In genomic region chr2:191213333-191213732, GRCh38 we compare ENCODE assay signal across 1 cellular context.
TF ChIP-seq lines count a peak whose summit lies in the region.

No MANE protein-coding gene starts in this region.

TF ChIP-seq in SK-N-SH, 30 proteins besides CTCF, POLR2A, EP300 and RAD21 (continued from another document):
- TF ChIP-seq SIN3A (IDR thresholded peaks at IDR 0.05; ENCODE audit: borderline replicate concordance, low read depth, low read length) (no peak), GATA2 (CRISPR knock-in tag; IDR thresholded peaks at IDR 0.05) (no peak), NRF1 (IDR thresholded peaks at IDR 0.05; ENCODE audit: low read depth, low read length) (no peak), FOSL2 (IDR thresholded peaks at IDR 0.05; ENCODE audit: borderline replicate concordance, low read depth) (no peak), IRF3 (IDR thresholded peaks at IDR 0.05; ENCODE audit: low read depth, low read length) (no peak), USF2 (IDR thresholded peaks at IDR 0.05; ENCODE audit: borderline replicate concordance, low read depth, low read length) (no peak), RFX5 (IDR thresholded peaks at IDR 0.05; ENCODE audit: low read length) (no peak), FOXM1 (IDR thresholded peaks at IDR 0.05; ENCODE audit: low read depth) (no peak), JUND (IDR thresholded peaks at IDR 0.05) (no peak)
